In the genomic region with DNA sequence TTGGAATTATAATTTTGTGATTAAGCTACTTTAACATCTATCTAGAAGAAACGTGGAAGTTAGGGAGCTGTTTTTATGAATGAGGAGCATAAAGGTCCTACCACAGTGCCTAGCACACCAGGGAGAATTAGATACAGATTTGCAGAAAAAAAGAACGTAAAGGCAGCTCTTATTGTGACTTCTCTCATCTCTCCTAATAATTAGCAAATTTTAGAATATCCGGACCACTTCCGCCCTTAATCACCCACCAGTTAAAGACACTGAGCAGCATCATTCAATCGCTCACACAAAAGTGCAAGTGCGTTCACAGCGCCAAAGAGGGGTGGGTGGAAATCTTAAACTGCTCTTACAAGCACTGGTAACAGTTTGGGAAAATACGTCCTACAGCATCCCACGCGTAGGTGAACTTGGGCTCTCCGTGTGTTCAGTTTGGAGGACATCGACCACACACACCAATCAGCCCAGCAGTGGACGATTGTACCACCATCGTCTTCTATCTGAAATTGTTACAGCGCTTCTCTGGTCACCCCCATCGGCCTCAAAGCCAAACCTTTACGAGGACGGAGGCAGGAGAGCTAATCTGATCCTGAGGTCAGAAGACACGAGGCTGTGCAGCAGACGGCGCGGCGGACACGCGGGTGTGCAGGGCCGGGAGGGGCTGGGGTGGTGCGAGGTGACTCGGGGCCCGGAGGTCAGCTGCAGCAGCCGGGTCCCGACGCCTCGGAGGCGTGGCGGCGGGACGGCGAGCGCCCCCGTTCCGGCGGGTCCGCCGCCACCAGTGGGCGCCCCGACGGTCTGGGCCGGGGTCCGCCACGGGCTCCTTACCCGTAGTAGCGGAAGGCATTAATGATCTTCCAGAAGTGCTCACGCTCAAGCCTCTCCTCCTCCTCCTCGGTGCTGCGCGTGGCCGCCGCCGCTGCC, we compare ENCODE assay signal across 8 cellular contexts. TPM values are rescaled to one million over a fixed set of nuclear protein-coding genes. Genes with fewer than 3 reads are reported as not detected.
A peak's percentile ranks its signal among the peaks of the same experiment; 100 is the strongest.
DNase-seq lines count a peak whose midpoint lies in the region; ATAC-seq and TF ChIP-seq lines count a peak whose summit lies in the region.

No MANE protein-coding gene starts in this region.

- no peak for TF ChIP-seq CTCF in GM06990 (IDR thresholded peaks at IDR 0.05; ENCODE audit: insufficient read depth, low read length, poor library complexity, severe bottlenecking)
- TF ChIP-seq CTCF in kidney epithelial cell (IDR thresholded peaks at IDR 0.05; ENCODE audit: insufficient read depth, low read length, poor library complexity, severe bottlenecking) = no peak

- H3K36me3 ChIP-seq in GM06990 (ENCODE audit: control insufficient read depth, insufficient read depth, low read length) = no peaks in the 10 kb centered on the region
- H3K36me3 ChIP-seq in kidney epithelial cell (ENCODE audit: control insufficient read depth, insufficient read depth, low read length) = no peaks in the 10 kb centered on the region

- H3K4me3 ChIP-seq in GM06990 (replicated peaks; ENCODE audit: low read depth, low read length) (peak overlapping the region; percentile 78), kidney epithelial cell (ENCODE audit: low read depth, low read length) (peak overlapping the region; percentile 91)

- H3K27me3 ChIP-seq in GM06990 (replicated peaks; ENCODE audit: control insufficient read depth, insufficient read depth, low read length) (no peaks in the 10 kb centered on the region), kidney epithelial cell (ENCODE audit: control insufficient read depth, insufficient read depth, low read length) (no peaks in the 10 kb centered on the region)

- ATAC-seq in GM21825 (IDR thresholded peaks at IDR 0.05; ENCODE audit: unreplicated experiment) = peak; percentile 43

- DNase-seq in GM06990 (ENCODE audit: extremely low read depth, insufficient read length) = peak; percentile 80
- peak; percentile 44 for DNase-seq in KG1 (lab: John Stamatoyannopoulos, UW)
- peak; percentile 87 for DNase-seq in UCSD-AML1 (lab: John Stamatoyannopoulos, UW; ENCODE audit: unreplicated experiment)
- peak; percentile 32 for DNase-seq in central memory CD4-positive, alpha-beta T cell
- no peak for DNase-seq in kidney epithelial cell (ENCODE audit: low read depth)
- peak; percentile 14 to 25 (median 22) for DNase-seq in stimulated activated CD4-positive, alpha-beta T cell treated with anti-CD3 and anti-CD28 coated beads, Interleukin-1b, Interleukin-23, amount 100 ng/mL, for 24 hours (ENCODE audit: low read depth in 4 of 4, low spot score in 1 of 4)
- DNase-seq in DMS79 (lab: John Stamatoyannopoulos, UW) = no peak

RNA-seq across cellular contexts. Expression of a gene that starts 0.6 kb away (rescaled TPM):
- total RNA-seq in kidney epithelial cell = 24.3 and 29.3 TPM in 2 replicates

Comparison
In these comparisons a context has a peak if more than half of its experiments do, and no peak if none do; other contexts are left out.
1. DNase-seq: peak in GM06990 (single experiment), KG1 (single experiment), UCSD-AML1 (single experiment), central memory CD4-positive, alpha-beta T cell (single experiment) and stimulated activated CD4-positive, alpha-beta T cell treated with anti-CD3 and anti-CD28 coated beads, Interleukin-1b, Interleukin-23, amount 100 ng/mL, for 24 hours (4 of 4); none in kidney epithelial cell (single experiment) and DMS79 (single experiment).